ENCODE assay signal across 15 cellular contexts in the genomic region with DNA sequence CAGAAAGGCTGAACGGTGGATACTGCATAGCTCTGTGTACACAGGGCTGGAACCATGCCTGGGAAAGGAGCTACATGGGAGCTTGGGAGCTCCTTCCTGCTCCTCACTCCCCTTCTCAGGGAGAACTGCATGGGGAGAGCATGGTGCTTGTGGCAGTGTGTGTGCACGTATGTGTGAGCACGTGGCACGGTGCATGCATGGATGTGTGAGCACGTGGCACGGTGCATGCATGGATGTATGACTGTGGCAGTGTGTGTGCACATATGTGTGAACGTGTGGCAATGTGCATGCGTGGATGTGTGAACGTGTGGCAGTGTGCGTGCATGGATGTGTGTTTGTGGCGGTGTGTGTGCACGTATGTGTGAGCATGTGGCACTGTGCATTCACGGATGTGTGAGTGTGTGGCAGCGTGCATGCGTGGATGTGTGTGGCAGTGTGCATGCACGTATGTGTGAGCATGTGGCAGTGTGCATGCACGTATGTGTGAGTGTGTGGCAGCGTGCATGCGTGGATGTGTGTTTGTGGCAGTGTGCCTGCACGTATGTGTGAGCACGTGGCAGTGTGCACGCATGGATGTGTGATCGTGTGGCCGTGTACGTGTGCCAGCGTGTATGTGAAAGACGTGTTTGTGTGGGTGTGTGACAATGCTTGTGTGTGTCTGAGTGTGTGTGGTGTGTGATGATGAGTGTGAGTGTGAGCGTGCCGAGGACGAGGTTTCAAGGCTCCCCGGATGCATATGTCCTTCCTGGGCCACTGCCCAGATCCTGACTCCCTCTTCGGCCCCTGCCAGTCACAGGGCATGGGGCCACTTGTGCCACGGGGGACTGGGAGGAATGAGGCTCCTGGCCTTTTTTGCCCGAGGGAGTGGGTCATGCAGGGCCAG. TPM values are rescaled to one million over a fixed set of nuclear protein-coding genes. Genes with fewer than 3 reads are reported as not detected.
A peak's percentile ranks its signal among the peaks of the same experiment; 100 is the strongest.
DNase-seq lines count a peak whose midpoint lies in the region; ATAC-seq, FAIRE-seq and TF ChIP-seq lines count a peak whose summit lies in the region.
"Had no signal": no experiment of that assay in that cellular context is flagged by ENCODE, and none has a peak within 500 bp of the region (broad histone marks: within the 10 kb centered on the region; RNA-seq: fewer than 3 reads in every experiment).

No MANE protein-coding gene starts in this region.

- H3K9me3 ChIP-seq in T-helper 17 cell (ENCODE audit: control insufficient read depth, low read length, poor library complexity, severe bottlenecking): no peaks in the 10 kb centered on the region
- H3K9me3 ChIP-seq in mesenchymal stem cell (ENCODE audit: control insufficient read depth, low read length): peaks cover 11% of the 10 kb centered on the region

- H2AK5ac ChIP-seq in mesenchymal stem cell (ENCODE audit: low read length, severe bottlenecking): no peak overlapping the region

- H3K36me3 Mint-ChIP-seq in natural killer cell treated with Interleukin-12 subunit alpha and Interleukin-12 subunit beta and Interleukin-15 and Interleukin-18, amount 100 ng/mL, for 72 hours: no peaks in the 10 kb centered on the region
- H3K36me3 Mint-ChIP-seq in natural killer cell (no peaks in the 10 kb centered on the region), T-helper 17 cell (ENCODE audit: low read depth) (peaks cover 2% of the 10 kb centered on the region), T-cell (no peaks in the 10 kb centered on the region)
- H3K36me3 Mint-ChIP-seq: CD14-positive monocyte had no signal

- FAIRE-seq in GM19239 (lab: Jason Lieb, UNC): no peak

- H4K91ac ChIP-seq in mesenchymal stem cell (ENCODE audit: low read length): peak overlapping the region; percentile 44

- peak overlapping the region in 1 of 2 experiments; percentile 46 for H3K23ac ChIP-seq in mesenchymal stem cell (ENCODE audit: low read length in 2 of 2)

- DNase-seq in natural killer cell treated with Interleukin-12 subunit alpha and Interleukin-12 subunit beta and Interleukin-15 and Interleukin-18, amount 100 ng/mL, for 72 hours (ENCODE audit: low spot score): no peak
- DNase-seq in natural killer cell (no peak), T-helper 17 cell (no peak), mesenchymal stem cell (no peak), GM19239 (ENCODE audit: insufficient read length, low spot score) (no peak), glomerular visceral epithelial cell (ENCODE audit: extremely low spot score) (no peak), T-cell (no peak)
- DNase-seq in stimulated activated CD4-positive, alpha-beta T cell treated with anti-CD3 and anti-CD28 coated beads, Interleukin-2, amount 100 ng/mL, for 24 hours: no peak
- DNase-seq: HFFc6, NCI-H1048, NCI-H146, NCI-H510A had no signal

- no peak overlapping the region for H2BK5ac ChIP-seq in mesenchymal stem cell (ENCODE audit: low read depth, low read length, poor library complexity, severe bottlenecking)

- POLR2A ChIA-PET in T-cell (lab: Charles Lee): no interaction called here

- no peak overlapping the region for H3K27ac Mint-ChIP-seq in natural killer cell treated with Interleukin-12 subunit alpha and Interleukin-12 subunit beta and Interleukin-15 and Interleukin-18, amount 100 ng/mL, for 72 hours
- no peak overlapping the region for H3K27ac Mint-ChIP-seq in natural killer cell
- H3K27ac Mint-ChIP-seq in T-helper 17 cell: no peak overlapping the region
- H3K27ac Mint-ChIP-seq in T-cell: no peak overlapping the region
- H3K27ac Mint-ChIP-seq: CD14-positive monocyte, GM23338, HFFc6 had no signal

- no peak overlapping the region for H3K4me3 ChIP-seq in mesenchymal stem cell (ENCODE audit: insufficient read depth in 1 of 2, low read depth in 1 of 2, low read length in 2 of 2)
- H3K4me3 ChIP-seq: GM23338 had no signal

- H3K36me3 ChIP-seq in mesenchymal stem cell (ENCODE audit: control insufficient read depth in 1 of 2, insufficient read depth in 2 of 2, low read depth in 1 of 2, low read length in 2 of 2): no peaks in the 10 kb centered on the region

- H3K4me3 Mint-ChIP-seq in natural killer cell treated with Interleukin-12 subunit alpha and Interleukin-12 subunit beta and Interleukin-15 and Interleukin-18, amount 100 ng/mL, for 72 hours: peak overlapping the region; percentile 51
- no peak overlapping the region for H3K4me3 Mint-ChIP-seq in natural killer cell
- H3K4me3 Mint-ChIP-seq in T-helper 17 cell: peak overlapping the region; percentile 19
- H3K4me3 Mint-ChIP-seq in T-cell: no peak overlapping the region
- H3K4me3 Mint-ChIP-seq: GM23338, HFFc6 had no signal

- no peak overlapping the region for H2BK12ac ChIP-seq in mesenchymal stem cell (ENCODE audit: low read length in 2 of 2)

- H3K27me3 Mint-ChIP-seq in natural killer cell treated with Interleukin-12 subunit alpha and Interleukin-12 subunit beta and Interleukin-15 and Interleukin-18, amount 100 ng/mL, for 72 hours: peaks cover 25 to 36% of the 10 kb centered on the region in 2 donors
- peaks cover 16 to 21% of the 10 kb centered on the region in 2 donors for H3K27me3 Mint-ChIP-seq in natural killer cell (ENCODE audit: low read depth in 2 of 2)
- H3K27me3 Mint-ChIP-seq in T-helper 17 cell: peaks cover 58% of the 10 kb centered on the region
- H3K27me3 Mint-ChIP-seq in T-cell: peaks cover 22 to 31% of the 10 kb centered on the region in 2 donors

- H3K9me3 Mint-ChIP-seq in natural killer cell treated with Interleukin-12 subunit alpha and Interleukin-12 subunit beta and Interleukin-15 and Interleukin-18, amount 100 ng/mL, for 72 hours: no peaks in the 10 kb centered on the region
- H3K9me3 Mint-ChIP-seq in natural killer cell: no peaks in the 10 kb centered on the region
- H3K9me3 Mint-ChIP-seq in T-cell: peaks cover 5 to 13% (median 6%) of the 10 kb centered on the region in 3 donors

- H3K9ac ChIP-seq in mesenchymal stem cell (ENCODE audit: low read length): no peak overlapping the region

- no peaks in the 10 kb centered on the region for H3K79me1 ChIP-seq in mesenchymal stem cell (replicated peaks; ENCODE audit: low read length, poor library complexity, severe bottlenecking)

- no peak overlapping the region for H3K27ac ChIP-seq in mesenchymal stem cell (ENCODE audit: low read length, poor library complexity, severe bottlenecking)

- H3K4ac ChIP-seq in mesenchymal stem cell (ENCODE audit: low read depth in 1 of 2, low read length in 2 of 2): no peak overlapping the region

- CTCF ChIA-PET in T-cell (lab: Charles Lee): interaction anchor here in 1 of 2 donors (0.6 kb wide), 2 partner anchors 24 to 239 kb away, joined by 3 read pairs; no protein-coding TSS in a partner anchor

- H3K4me2 ChIP-seq in mesenchymal stem cell (ENCODE audit: low read length, poor library complexity, severe bottlenecking): no peak overlapping the region
- H3K4me2 ChIP-seq: GM23338 had no signal

- H2BK15ac ChIP-seq in mesenchymal stem cell (ENCODE audit: low read depth, poor library complexity, severe bottlenecking): no peak overlapping the region

- no peak overlapping the region for H4K8ac ChIP-seq in mesenchymal stem cell (ENCODE audit: low read length)

- peaks cover 25 to 29% of the 10 kb centered on the region in 2 donors for H3K4me1 Mint-ChIP-seq in natural killer cell treated with Interleukin-12 subunit alpha and Interleukin-12 subunit beta and Interleukin-15 and Interleukin-18, amount 100 ng/mL, for 72 hours (ENCODE audit: low read depth in 2 of 2)
- H3K4me1 Mint-ChIP-seq in natural killer cell: peaks cover 0 to 13% of the 10 kb centered on the region in 2 donors
- H3K4me1 Mint-ChIP-seq in T-helper 17 cell: peaks cover 10% of the 10 kb centered on the region
- peaks cover 0 to 4% (median 0%) of the 10 kb centered on the region in 3 donors for H3K4me1 Mint-ChIP-seq in T-cell

- H3K18ac ChIP-seq in mesenchymal stem cell (ENCODE audit: low read depth in 1 of 2, low read length in 2 of 2): peak overlapping the region in 1 of 2 experiments; percentile 30

- no peak for TF ChIP-seq CTCF in natural killer cell (IDR thresholded peaks at IDR 0.05)

- peaks cover 12% of the 10 kb centered on the region for H3K4me1 ChIP-seq in mesenchymal stem cell (ENCODE audit: control insufficient read depth, insufficient read depth, low read depth, low read length)

- 79% methylated on average over 34 of the region's 34 CpGs for WGBS in mesenchymal stem cell

- peaks cover 22 to 43% of the 10 kb centered on the region in 2 experiments for H3K27me3 ChIP-seq in mesenchymal stem cell (ENCODE audit: control insufficient read depth in 1 of 2, insufficient read depth in 1 of 2, low read length in 2 of 2)

- H2AFZ ChIP-seq in mesenchymal stem cell (ENCODE audit: low read depth, low read length): no peak overlapping the region
- H2AFZ ChIP-seq: GM23338 had no signal

- no peak overlapping the region for H2BK120ac ChIP-seq in mesenchymal stem cell (ENCODE audit: low read depth, low read length)

- intact Hi-C loops in natural killer cell (cut with micrococcal nuclease): loop anchor here (1.0 kb wide), 1 partner anchor 219 kb away; no protein-coding TSS in a partner anchor

- H3K14ac ChIP-seq in mesenchymal stem cell (ENCODE audit: low read length in 2 of 2): peak overlapping the region in 1 of 2 experiments; percentile 74

- ATAC-seq in natural killer cell treated with Interleukin-12 subunit alpha and Interleukin-12 subunit beta and Interleukin-15 and Interleukin-18, amount 100 ng/mL, for 72 hours: no peak
- ATAC-seq in natural killer cell: no peak
- no peak for ATAC-seq in T-helper 17 cell
- ATAC-seq in T-cell (replicated peaks in 1 of 4): no peak

RNA-seq across cellular contexts. Expression of a gene that starts 52.4 kb away (rescaled TPM):
- not detected for total RNA-seq in natural killer cell treated with Interleukin-12 subunit alpha and Interleukin-12 subunit beta and Interleukin-15 and Interleukin-18, amount 100 ng/mL, for 72 hours
- total RNA-seq in natural killer cell (not detected), T-helper 17 cell (under 1 TPM in 1 of 2 donors, not detected in 1; 0.08 TPM), T-cell (not detected)
- 0.03 TPM for polyA plus RNA-seq in mesenchymal stem cell (2013, experiment 1 of 2)
- not detected for polyA plus RNA-seq in mesenchymal stem cell (2013, experiment 2 of 2)
- total RNA-seq: HFFc6, MCF 10A had no signal
- polyA plus RNA-seq: CD14-positive monocyte had no signal

RNA-seq across cellular contexts. Expression of a gene that starts 57.0 kb away (rescaled TPM):
- total RNA-seq in natural killer cell treated with Interleukin-12 subunit alpha and Interleukin-12 subunit beta and Interleukin-15 and Interleukin-18, amount 100 ng/mL, for 72 hours: 10 to 100 TPM; 15.7 to 15.9 TPM
- total RNA-seq in natural killer cell (10 to 100 TPM; 12.2 to 20.9 (median 19.2) TPM), T-helper 17 cell (10 to 100 TPM; 16.5 to 17.7 TPM), T-cell (10 to 100 TPM; 23.7 to 32.6 (median 27.3) TPM)
- 24.1 TPM for polyA plus RNA-seq in mesenchymal stem cell (2013, experiment 1 of 2)
- 23.5 TPM for polyA plus RNA-seq in mesenchymal stem cell (2013, experiment 2 of 2)

Comparison
In these comparisons a context has a peak if more than half of its experiments do, and no peak if none do; other contexts are left out.
1. H3K4me3 Mint-ChIP-seq: peak in natural killer cell treated with Interleukin-12 subunit alpha and Interleukin-12 subunit beta and Interleukin-15 and Interleukin-18, amount 100 ng/mL, for 72 hours (single experiment) and T-helper 17 cell (single experiment); none in natural killer cell (single experiment) and T-cell (0 of 3).